ENCODE assay signal across 22 cellular contexts in genomic region chr15:77017761-77018720, GRCh38. TPM values are rescaled to one million over a fixed set of nuclear protein-coding genes. Genes with fewer than 3 reads are reported as not detected.
A peak's percentile ranks its signal among the peaks of the same experiment; 100 is the strongest.
DNase-seq lines count a peak whose midpoint lies in the region; ATAC-seq and TF ChIP-seq lines count a peak whose summit lies in the region.
"Had no signal": no experiment of that assay in that cellular context is flagged by ENCODE, and none has a peak within 500 bp of the region (broad histone marks: within the 10 kb centered on the region; RNA-seq: fewer than 3 reads in every experiment).

No MANE protein-coding gene starts in this region.

- no peaks in the 10 kb centered on the region for H4K20me1 ChIP-seq in IMR-90 (ENCODE audit: insufficient read depth, low read length)

- H3K36me3 ChIP-seq in IMR-90 (ENCODE audit: control insufficient read depth, insufficient read depth, low read length) (no peaks in the 10 kb centered on the region), spleen (peaks cover 0 to 55% (median 8%) of the 10 kb centered on the region in 6 donors), suprapubic skin (no peaks in the 10 kb centered on the region)
- H3K36me3 ChIP-seq: HAP-1, neural progenitor cell, upper lobe of left lung, WERI-Rb-1 had no signal

- no peak for TF ChIP-seq EP300 in suprapubic skin (IDR thresholded peaks at IDR 0.05)

- intact Hi-C loops in activated naive CD4-positive, alpha-beta T cell treated with anti-CD3 and anti-CD28 coated beads for 36 hours (cut with micrococcal nuclease): no loop called here
- intact Hi-C loops in IMR-90 (cut with micrococcal nuclease) (no loop called here), spleen (cut with DNase I; ENCODE audit: low total_unique reads) (no loop called here), Calu3 (cut with micrococcal nuclease; ENCODE audit: unreplicated experiment) (no loop called here)

- H3K18ac ChIP-seq in IMR-90 (ENCODE audit: low read depth, low read length): no peak overlapping the region

- H3K27ac ChIP-seq in IMR-90 (ENCODE audit: insufficient read depth, low read length) (no peak overlapping the region), spleen (peak overlapping the region in 4 of 8 donors; percentile 51 to 89 (median 84)), suprapubic skin (no peak overlapping the region)
- H3K27ac ChIP-seq: epithelial cell of prostate, foreskin keratinocyte, neural progenitor cell, WERI-Rb-1 had no signal

- no peak for DNase-seq in activated naive CD4-positive, alpha-beta T cell treated with anti-CD3 and anti-CD28 coated beads for 36 hours
- no peak for DNase-seq in activated naive CD4-positive, alpha-beta T cell treated with anti-CD3 and anti-CD28 coated beads, Interleukin-2, amount 50 U/mL, for 16 hours
- no peak for DNase-seq in IMR-90
- DNase-seq in central memory CD8-positive, alpha-beta T cell (ENCODE audit: low spot score in 2 of 2): no peak
- DNase-seq in spleen: peak; percentile 58
- DNase-seq in suprapubic skin (ENCODE audit: low spot score in 2 of 2): no peak
- DNase-seq in Calu3: no peak
- DNase-seq: Caco-2; foreskin keratinocyte; NCI-H2029; NCI-H446 treated with DMSO at 0.1 percent for 48 hours; RPMI8226; stimulated activated CD4-positive, alpha-beta T cell treated with anti-CD3 and anti-CD28 coated beads, Interleukin-15, amount 100 ng/mL, for 24 hours; stimulated activated naive CD4-positive, alpha-beta T cell; upper lobe of left lung; WERI-Rb-1 had no signal

- H2AK5ac ChIP-seq in IMR-90 (ENCODE audit: low read depth, low read length): no peak overlapping the region

- no peak overlapping the region for H2BK15ac ChIP-seq in IMR-90 (ENCODE audit: low read depth, low read length)

- H3K36me3 Mint-ChIP-seq in activated naive CD4-positive, alpha-beta T cell treated with anti-CD3 and anti-CD28 coated beads for 36 hours (ENCODE audit: low read depth): peaks cover 23% of the 10 kb centered on the region
- H3K36me3 Mint-ChIP-seq in central memory CD8-positive, alpha-beta T cell (ENCODE audit: insufficient read depth): peaks cover 32% of the 10 kb centered on the region
- peaks cover 10% of the 10 kb centered on the region for H3K36me3 Mint-ChIP-seq in Calu3 (ENCODE audit: insufficient read depth, unreplicated experiment)
- H3K36me3 Mint-ChIP-seq: neural progenitor cell had no signal

- TF ChIP-seq CTCF in IMR-90 (conservative IDR thresholded peaks at IDR 0.05; ENCODE audit: low read depth, low read length) (no peak), spleen (IDR thresholded peaks at IDR 0.05 in 8 of 11, conservative IDR thresholded peaks at IDR 0.05 in 3 of 11) (no peak), suprapubic skin (IDR thresholded peaks at IDR 0.05) (no peak), Calu3 (IDR thresholded peaks at IDR 0.05; ENCODE audit: unreplicated experiment) (no peak)

- WGBS in IMR-90 (ENCODE audit: extremely low coverage in 2 of 2, insufficient read length in 1 of 2), 2 experiments: 87% methylated on average over 10 of the region's 20 CpGs; no CpG with 5 or more reads in 1 of the 2 experiments
- 89 to 94% (median 92%) methylated on average over 20 of the region's 20 CpGs for WGBS in spleen, 5 donors
- 82% methylated on average over 11 of the region's 20 CpGs for WGBS in suprapubic skin

- H3K14ac ChIP-seq in IMR-90 (replicated peaks; ENCODE audit: low read depth, low read length): no peak overlapping the region

- ATAC-seq in IMR-90 (ENCODE audit: low read depth) (no peak), GM18511 (IDR thresholded peaks at IDR 0.05; ENCODE audit: unreplicated experiment) (no peak)
- ATAC-seq in central memory CD8-positive, alpha-beta T cell (replicated peaks; ENCODE audit: extremely low read depth, poor library complexity, severe bottlenecking): no peak
- ATAC-seq: foreskin keratinocyte, K562 had no signal

- H3K23ac ChIP-seq in IMR-90 (ENCODE audit: low read depth, low read length): no peak overlapping the region

- H2BK5ac ChIP-seq in IMR-90 (ENCODE audit: low read depth, low read length, poor library complexity, severe bottlenecking): no peak overlapping the region

- H3K56ac ChIP-seq in IMR-90 (ENCODE audit: extremely low read depth, insufficient read depth, low read length): no peak overlapping the region

- H4K8ac ChIP-seq in IMR-90 (ENCODE audit: low read depth in 2 of 2, low read length in 2 of 2): no peak overlapping the region

- dilution Hi-C loops in IMR-90 (cut with HindIII; ENCODE audit: low sequenced_read_pairs, unreplicated experiment): no loop called here

- POLR2A ChIA-PET in IMR-90 (lab: Charles Lee; ENCODE audit: unreplicated experiment): no interaction called here

- H2AK9ac ChIP-seq in IMR-90 (replicated peaks; ENCODE audit: low read depth, low read length, poor library complexity): no peak overlapping the region

- CTCF ChIA-PET in activated naive CD4-positive, alpha-beta T cell treated with anti-CD3 and anti-CD28 coated beads for 36 hours (lab: Charles Lee): interaction anchor here (0.6 to 2.4 kb wide), 5 partner anchors 23 to 1577 kb away, joined by 3 to 13 read pairs (median 5); partner anchors contain the start of gene PSTPIP1
- CTCF ChIA-PET in IMR-90 (lab: Yijun Ruan, JAX): no interaction called here
- CTCF ChIA-PET in Calu3 (lab: Charles Lee): no interaction called here

- H2BK120ac ChIP-seq in IMR-90 (ENCODE audit: low read depth, low read length): no peak overlapping the region

- H3K4me2 ChIP-seq in IMR-90 (ENCODE audit: low read depth, low read length): no peak overlapping the region
- H3K4me2 ChIP-seq: neural progenitor cell had no signal

- H3K9me3 ChIP-seq in IMR-90 (ENCODE audit: control insufficient read depth, insufficient read depth, low read length) (no peaks in the 10 kb centered on the region), spleen (no peaks in the 10 kb centered on the region), suprapubic skin (no peaks in the 10 kb centered on the region)
- H3K9me3 ChIP-seq: Caco-2, HAP-1, upper lobe of left lung had no signal

- no peaks in the 10 kb centered on the region for H3K27me3 Mint-ChIP-seq in activated naive CD4-positive, alpha-beta T cell treated with anti-CD3 and anti-CD28 coated beads for 36 hours (ENCODE audit: low read depth)
- H3K27me3 Mint-ChIP-seq in central memory CD8-positive, alpha-beta T cell: no peaks in the 10 kb centered on the region
- H3K27me3 Mint-ChIP-seq in Calu3 (ENCODE audit: unreplicated experiment): peaks cover 72% of the 10 kb centered on the region

- H4K91ac ChIP-seq in IMR-90 (ENCODE audit: insufficient read depth, low read depth, low read length): no peak overlapping the region

- no peaks in the 10 kb centered on the region for H3K79me1 ChIP-seq in IMR-90 (ENCODE audit: low read depth in 1 of 2, low read length in 2 of 2)

- TF ChIP-seq RAD21 in IMR-90 (IDR thresholded peaks at IDR 0.05; ENCODE audit: low read length): no peak

- H3K4me3 ChIP-seq in IMR-90 (ENCODE audit: insufficient read depth, low read depth, low read length) (no peak overlapping the region), spleen (no peak overlapping the region), suprapubic skin (no peak overlapping the region)
- H3K4me3 ChIP-seq: HAP-1, K562, neural progenitor cell, upper lobe of left lung had no signal

- no peak overlapping the region for H2BK20ac ChIP-seq in IMR-90 (ENCODE audit: low read depth, low read length)

- H4K5ac ChIP-seq in IMR-90 (ENCODE audit: low read depth, low read length): no peak overlapping the region

- H3K27ac Mint-ChIP-seq in activated naive CD4-positive, alpha-beta T cell treated with anti-CD3 and anti-CD28 coated beads for 36 hours: peak overlapping the region; percentile 100
- H3K27ac Mint-ChIP-seq in central memory CD8-positive, alpha-beta T cell (ENCODE audit: low read depth): peak overlapping the region; percentile 97
- no peak overlapping the region for H3K27ac Mint-ChIP-seq in Calu3 (ENCODE audit: unreplicated experiment)
- H3K27ac Mint-ChIP-seq: neural progenitor cell had no signal

- in situ Hi-C loops in IMR-90 (cut with MboI; ENCODE audit: low sequenced_read_pairs): no loop called here

- BruUV-seq in IMR-90 (replicated peaks; lab: Mats Ljungman, UMichigan) (no TSS peak), Calu3 (replicated peaks; lab: Mats Ljungman, UMichigan) (no TSS peak)

- no peak overlapping the region for H3K9ac ChIP-seq in IMR-90 (ENCODE audit: low read depth, low read length)
- H3K9ac ChIP-seq: neural progenitor cell had no signal

- H3K9me1 ChIP-seq in IMR-90 (ENCODE audit: insufficient read depth, low read length): peaks cover 14% of the 10 kb centered on the region

- TF ChIP-seq POLR2A in IMR-90 (IDR thresholded peaks at IDR 0.05; ENCODE audit: low read depth, low read length): no peak
- TF ChIP-seq POLR2A in spleen (IDR thresholded peaks at IDR 0.05): no peak
- TF ChIP-seq POLR2A in suprapubic skin (IDR thresholded peaks at IDR 0.05): no peak

- no peak overlapping the region for H3K4me3 Mint-ChIP-seq in activated naive CD4-positive, alpha-beta T cell treated with anti-CD3 and anti-CD28 coated beads for 36 hours
- peak overlapping the region; percentile 54 for H3K4me3 Mint-ChIP-seq in central memory CD8-positive, alpha-beta T cell
- H3K4me3 Mint-ChIP-seq in Calu3 (ENCODE audit: low read depth, unreplicated experiment): no peak overlapping the region
- H3K4me3 Mint-ChIP-seq: neural progenitor cell had no signal

- H3K4me1 ChIP-seq in IMR-90 (ENCODE audit: control insufficient read depth, insufficient read depth, low read length): peaks cover 12% of the 10 kb centered on the region
- peaks cover 36 to 100% (median 94%) of the 10 kb centered on the region in 6 donors for H3K4me1 ChIP-seq in spleen
- peaks cover 5% of the 10 kb centered on the region for H3K4me1 ChIP-seq in suprapubic skin
- H3K4me1 ChIP-seq: Caco-2, foreskin keratinocyte, HAP-1 had no signal

- peaks cover 96% of the 10 kb centered on the region for H3K4me1 Mint-ChIP-seq in activated naive CD4-positive, alpha-beta T cell treated with anti-CD3 and anti-CD28 coated beads for 36 hours (ENCODE audit: low read depth)
- H3K4me1 Mint-ChIP-seq in central memory CD8-positive, alpha-beta T cell: peaks cover 95% of the 10 kb centered on the region
- no peaks in the 10 kb centered on the region for H3K4me1 Mint-ChIP-seq in Calu3 (ENCODE audit: low read depth, unreplicated experiment)

- no peak overlapping the region for H3K4ac ChIP-seq in IMR-90 (ENCODE audit: low read depth, low read length)

- H3K27me3 ChIP-seq in IMR-90 (ENCODE audit: control insufficient read depth, insufficient read depth, low read length) (peaks cover 12% of the 10 kb centered on the region), spleen (replicated peaks in 1 of 7) (no peaks in the 10 kb centered on the region), suprapubic skin (no peaks in the 10 kb centered on the region)
- H3K27me3 ChIP-seq: foreskin keratinocyte, neural progenitor cell, upper lobe of left lung had no signal

- peak overlapping the region; percentile 36 for H2AFZ ChIP-seq in IMR-90 (replicated peaks; ENCODE audit: low read length, poor library complexity)
- H2AFZ ChIP-seq: neural progenitor cell had no signal

- no peaks in the 10 kb centered on the region for H3K9me3 Mint-ChIP-seq in activated naive CD4-positive, alpha-beta T cell treated with anti-CD3 and anti-CD28 coated beads for 36 hours
- H3K9me3 Mint-ChIP-seq in central memory CD8-positive, alpha-beta T cell: no peaks in the 10 kb centered on the region
- no peaks in the 10 kb centered on the region for H3K9me3 Mint-ChIP-seq in Calu3 (ENCODE audit: low read depth, unreplicated experiment)
- H3K9me3 Mint-ChIP-seq: neural progenitor cell had no signal

RNA-seq across cellular contexts. Expression of gene PSTPIP1, which starts 23.1 kb away (rescaled TPM):
- total RNA-seq in activated naive CD4-positive, alpha-beta T cell treated with anti-CD3 and anti-CD28 coated beads for 36 hours: 100 to 1,000 TPM in 1 of 2 experiments, 10 to 100 TPM in 1; 94.2 to 102 TPM
- total RNA-seq in IMR-90 (2012; rRNA removed) (0.36 and 0.56 TPM in 2 replicates), spleen (100 to 1,000 TPM in 1 of 7 donors, 10 to 100 TPM in 6; 62.0 to 130 (median 82.6) TPM), suprapubic skin (1 to 10 TPM; 1.9 to 5.9 (median 2.6) TPM), Calu3 (2022) (not detected in 2 replicates)
- polyA plus RNA-seq in IMR-90 (2012; rRNA removed) (0.83 and 1.1 TPM in 2 replicates), spleen (100 to 1,000 TPM in 2 of 3 donors, 10 to 100 TPM in 1; 31.1 to 150 (median 115) TPM)
- 0.74 and 0.75 TPM in 2 replicates for polyA plus RNA-seq in IMR-90 (2012; cell fraction: cytosol; rRNA removed)
- 1.0 and 3.2 TPM in 2 replicates for polyA plus RNA-seq in IMR-90 (2012; cell fraction: nucleus; rRNA removed; ENCODE audit: low replicate concordance)
- total RNA-seq: Caco-2, K562, renal cortical epithelial cell had no signal
- polyA plus RNA-seq: K562 had no signal

RNA-seq across cellular contexts. Expression of gene TSPAN3, which starts 52.9 kb away (rescaled TPM):
- total RNA-seq in activated naive CD4-positive, alpha-beta T cell treated with anti-CD3 and anti-CD28 coated beads for 36 hours: 10 to 100 TPM; 21.9 to 24.9 TPM
- total RNA-seq in IMR-90 (2012; rRNA removed) (255 and 295 TPM in 2 replicates), spleen (100 to 1,000 TPM in 6 of 7 donors, 10 to 100 TPM in 1; 98.5 to 276 (median 124) TPM), suprapubic skin (100 to 1,000 TPM in 2 of 4 donors, 10 to 100 TPM in 2; 34.0 to 115 (median 93.0) TPM), Calu3 (2022) (404 and 463 TPM in 2 replicates)
- polyA plus RNA-seq in IMR-90 (2012; rRNA removed) (221 and 270 TPM in 2 replicates), spleen (100 to 1,000 TPM; 117 to 160 (median 158) TPM)
- polyA plus RNA-seq in IMR-90 (2012; cell fraction: cytosol; rRNA removed): 200 and 257 TPM in 2 replicates
- polyA plus RNA-seq in IMR-90 (2012; cell fraction: nucleus; rRNA removed; ENCODE audit: low replicate concordance): 60.8 and 158 TPM in 2 replicates

Comparison
In these comparisons a context has a peak if more than half of its experiments do, and no peak if none do; other contexts are left out.
1. RNA of gene PSTPIP1, which starts 23.1 kb away (total RNA-seq): 94.2 to 102 TPM in activated naive CD4-positive, alpha-beta T cell treated with anti-CD3 and anti-CD28 coated beads for 36 hours and 62.0 to 130 TPM in spleen; 1.9 to 5.9 TPM in suprapubic skin, 0.36 to 0.56 TPM in IMR-90 and not detected in Calu3; every median in the first group is over 4 times any median in the second.